1 cellular context compared by ENCODE assay signal in the genomic region with DNA sequence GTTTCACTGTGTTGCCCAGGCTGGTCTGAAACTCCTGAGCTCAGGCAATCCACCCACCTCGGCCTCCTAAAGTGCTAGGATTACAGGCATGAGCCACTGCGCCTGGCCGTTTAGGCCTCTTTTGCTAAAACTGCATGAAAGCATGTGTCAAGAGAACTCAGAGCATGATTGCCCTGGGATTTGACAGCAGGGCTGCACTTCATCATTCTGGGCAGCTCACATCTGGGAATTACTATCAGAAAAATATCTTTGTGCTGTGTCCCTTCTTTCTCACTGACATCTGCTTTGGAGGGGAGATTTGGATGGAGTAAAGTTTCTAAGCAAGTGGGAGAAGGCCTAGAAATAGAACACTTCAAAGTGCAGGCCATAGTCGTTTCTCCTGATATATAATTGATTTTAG.
TF ChIP-seq lines count a peak whose summit lies in the region.

No MANE protein-coding gene starts in this region.

TF ChIP-seq in SK-N-SH, 30 proteins besides CTCF, POLR2A, EP300 and RAD21 (continued from another document):
- peak; percentile 90 for TF ChIP-seq MXI1 (IDR thresholded peaks at IDR 0.05; ENCODE audit: low read depth, low read length)
- TF ChIP-seq RXRA (IDR thresholded peaks at IDR 0.05; ENCODE audit: borderline replicate concordance, low read depth) = no peak
- TF ChIP-seq, protein P1, sequence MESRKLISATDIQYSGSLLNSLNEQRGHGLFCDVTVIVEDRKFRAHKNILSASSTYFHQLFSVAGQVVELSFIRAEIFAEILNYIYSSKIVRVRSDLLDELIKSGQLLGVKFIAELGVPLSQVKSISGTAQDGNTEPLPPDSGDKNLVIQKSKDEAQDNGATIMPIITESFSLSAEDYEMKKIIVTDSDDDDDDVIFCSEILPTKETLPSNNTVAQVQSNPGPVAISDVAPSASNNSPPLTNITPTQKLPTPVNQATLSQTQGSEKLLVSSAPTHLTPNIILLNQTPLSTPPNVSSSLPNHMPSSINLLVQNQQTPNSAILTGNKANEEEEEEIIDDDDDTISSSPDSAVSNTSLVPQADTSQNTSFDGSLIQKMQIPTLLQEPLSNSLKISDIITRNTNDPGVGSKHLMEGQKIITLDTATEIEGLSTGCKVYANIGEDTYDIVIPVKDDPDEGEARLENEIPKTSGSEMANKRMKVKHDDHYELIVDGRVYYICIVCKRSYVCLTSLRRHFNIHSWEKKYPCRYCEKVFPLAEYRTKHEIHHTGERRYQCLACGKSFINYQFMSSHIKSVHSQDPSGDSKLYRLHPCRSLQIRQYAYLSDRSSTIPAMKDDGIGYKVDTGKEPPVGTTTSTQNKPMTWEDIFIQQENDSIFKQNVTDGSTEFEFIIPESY (IDR thresholded peaks at IDR 0.05; ENCODE audit: borderline replicate concordance, low read depth) = no peak
- peak; percentile 54; the same call in 1 of the 2 replicates for TF ChIP-seq TCF12 (IDR thresholded peaks at IDR 0.05)
- no peak for TF ChIP-seq RFX5 (IDR thresholded peaks at IDR 0.05; ENCODE audit: low read length)
- TF ChIP-seq GATA2 (CRISPR knock-in tag; IDR thresholded peaks at IDR 0.05) = peak; percentile 83
- TF ChIP-seq CHD2 (IDR thresholded peaks at IDR 0.05; ENCODE audit: low read length, partially characterized antibody) = peak; percentile 75
- no peak for TF ChIP-seq NRF1 (IDR thresholded peaks at IDR 0.05; ENCODE audit: low read depth, low read length)
- TF ChIP-seq, protein P2, sequence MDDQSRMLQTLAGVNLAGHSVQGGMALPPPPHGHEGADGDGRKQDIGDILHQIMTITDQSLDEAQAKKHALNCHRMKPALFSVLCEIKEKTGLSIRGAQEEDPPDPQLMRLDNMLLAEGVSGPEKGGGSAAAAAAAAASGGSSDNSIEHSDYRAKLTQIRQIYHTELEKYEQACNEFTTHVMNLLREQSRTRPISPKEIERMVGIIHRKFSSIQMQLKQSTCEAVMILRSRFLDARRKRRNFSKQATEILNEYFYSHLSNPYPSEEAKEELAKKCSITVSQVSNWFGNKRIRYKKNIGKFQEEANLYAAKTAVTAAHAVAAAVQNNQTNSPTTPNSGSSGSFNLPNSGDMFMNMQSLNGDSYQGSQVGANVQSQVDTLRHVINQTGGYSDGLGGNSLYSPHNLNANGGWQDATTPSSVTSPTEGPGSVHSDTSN (IDR thresholded peaks at IDR 0.05) = peak; percentile 19; the same call in 1 of the 2 replicates
- no peak for TF ChIP-seq GABPA (IDR thresholded peaks at IDR 0.05; ENCODE audit: low read depth)
- TF ChIP-seq FOSL2 (IDR thresholded peaks at IDR 0.05; ENCODE audit: borderline replicate concordance, low read depth) = no peak
- TF ChIP-seq TEAD4 (IDR thresholded peaks at IDR 0.05; ENCODE audit: borderline replicate concordance, insufficient read depth) = no peak
- TF ChIP-seq, protein P3, sequence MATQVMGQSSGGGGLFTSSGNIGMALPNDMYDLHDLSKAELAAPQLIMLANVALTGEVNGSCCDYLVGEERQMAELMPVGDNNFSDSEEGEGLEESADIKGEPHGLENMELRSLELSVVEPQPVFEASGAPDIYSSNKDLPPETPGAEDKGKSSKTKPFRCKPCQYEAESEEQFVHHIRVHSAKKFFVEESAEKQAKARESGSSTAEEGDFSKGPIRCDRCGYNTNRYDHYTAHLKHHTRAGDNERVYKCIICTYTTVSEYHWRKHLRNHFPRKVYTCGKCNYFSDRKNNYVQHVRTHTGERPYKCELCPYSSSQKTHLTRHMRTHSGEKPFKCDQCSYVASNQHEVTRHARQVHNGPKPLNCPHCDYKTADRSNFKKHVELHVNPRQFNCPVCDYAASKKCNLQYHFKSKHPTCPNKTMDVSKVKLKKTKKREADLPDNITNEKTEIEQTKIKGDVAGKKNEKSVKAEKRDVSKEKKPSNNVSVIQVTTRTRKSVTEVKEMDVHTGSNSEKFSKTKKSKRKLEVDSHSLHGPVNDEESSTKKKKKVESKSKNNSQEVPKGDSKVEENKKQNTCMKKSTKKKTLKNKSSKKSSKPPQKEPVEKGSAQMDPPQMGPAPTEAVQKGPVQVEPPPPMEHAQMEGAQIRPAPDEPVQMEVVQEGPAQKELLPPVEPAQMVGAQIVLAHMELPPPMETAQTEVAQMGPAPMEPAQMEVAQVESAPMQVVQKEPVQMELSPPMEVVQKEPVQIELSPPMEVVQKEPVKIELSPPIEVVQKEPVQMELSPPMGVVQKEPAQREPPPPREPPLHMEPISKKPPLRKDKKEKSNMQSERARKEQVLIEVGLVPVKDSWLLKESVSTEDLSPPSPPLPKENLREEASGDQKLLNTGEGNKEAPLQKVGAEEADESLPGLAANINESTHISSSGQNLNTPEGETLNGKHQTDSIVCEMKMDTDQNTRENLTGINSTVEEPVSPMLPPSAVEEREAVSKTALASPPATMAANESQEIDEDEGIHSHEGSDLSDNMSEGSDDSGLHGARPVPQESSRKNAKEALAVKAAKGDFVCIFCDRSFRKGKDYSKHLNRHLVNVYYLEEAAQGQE (IDR thresholded peaks at IDR 0.05; ENCODE audit: low read depth, low read length) = no peak
- TF ChIP-seq SMC3 (IDR thresholded peaks at IDR 0.05; ENCODE audit: low read depth, low read length) = no peak
- TF ChIP-seq RCOR1 (IDR thresholded peaks at IDR 0.05; ENCODE audit: low read length) = peak; percentile 79
- TF ChIP-seq NFIC (IDR thresholded peaks at IDR 0.05; ENCODE audit: borderline replicate concordance) = no peak
- TF ChIP-seq EZH2phosphoT487 (IDR thresholded peaks at IDR 0.05; ENCODE audit: borderline replicate concordance, low read depth) = no peak
- TF ChIP-seq FOXJ3 (CRISPR knock-in tag; IDR thresholded peaks at IDR 0.05) = no peak
- TF ChIP-seq, protein P4, sequence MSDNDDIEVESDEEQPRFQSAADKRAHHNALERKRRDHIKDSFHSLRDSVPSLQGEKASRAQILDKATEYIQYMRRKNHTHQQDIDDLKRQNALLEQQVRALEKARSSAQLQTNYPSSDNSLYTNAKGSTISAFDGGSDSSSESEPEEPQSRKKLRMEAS (IDR thresholded peaks at IDR 0.05; ENCODE audit: low read depth) = no peak
TF ChIP-seq in SK-N-SH: peak in this region for 6.
